Comparison of ENCODE assay signal across 9 cellular contexts in the genomic region with DNA sequence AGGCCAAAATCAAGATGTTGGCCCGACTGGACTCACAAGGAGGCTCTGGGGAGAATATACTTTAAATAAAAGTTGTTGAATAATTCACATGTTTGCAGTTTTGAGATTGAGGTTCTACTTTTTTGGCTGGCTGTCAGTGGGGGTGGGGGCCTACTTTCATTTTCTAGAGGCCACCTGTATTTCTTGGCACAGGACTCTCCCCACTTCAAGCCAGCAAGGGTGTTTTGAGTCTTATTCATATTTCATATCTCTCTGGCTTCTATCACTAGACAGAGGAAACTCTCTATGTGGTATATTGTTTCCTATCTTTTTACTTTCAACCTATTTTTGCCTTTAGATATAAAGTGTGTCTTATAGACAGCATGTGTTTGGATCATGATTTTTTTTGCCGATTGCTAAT.
"Had no signal": no experiment of that assay in that cellular context is flagged by ENCODE, and none has a peak within 500 bp of the region (broad histone marks: within the 10 kb centered on the region; RNA-seq: fewer than 3 reads in every experiment).

No MANE protein-coding gene starts in this region.

- H3K9me3 ChIP-seq: HAP-1 had no signal

- H3K4me3 ChIP-seq: GM23248, HAP-1, K562 had no signal

- H2AFZ ChIP-seq: GM23248 had no signal

- ATAC-seq: HCT116, K562 had no signal

- H3K36me3 ChIP-seq: HAP-1 had no signal

- H3K9ac ChIP-seq: GM23248 had no signal

- FAIRE-seq: HTR-8/SVneo, K562 had no signal

- H3K4me1 ChIP-seq: HAP-1 had no signal

- DNase-seq: GM23248, GOT3, H7, HFFc6, IMR-90 had no signal

- H3K27ac ChIP-seq: GM23248 had no signal
